In the genomic region with DNA sequence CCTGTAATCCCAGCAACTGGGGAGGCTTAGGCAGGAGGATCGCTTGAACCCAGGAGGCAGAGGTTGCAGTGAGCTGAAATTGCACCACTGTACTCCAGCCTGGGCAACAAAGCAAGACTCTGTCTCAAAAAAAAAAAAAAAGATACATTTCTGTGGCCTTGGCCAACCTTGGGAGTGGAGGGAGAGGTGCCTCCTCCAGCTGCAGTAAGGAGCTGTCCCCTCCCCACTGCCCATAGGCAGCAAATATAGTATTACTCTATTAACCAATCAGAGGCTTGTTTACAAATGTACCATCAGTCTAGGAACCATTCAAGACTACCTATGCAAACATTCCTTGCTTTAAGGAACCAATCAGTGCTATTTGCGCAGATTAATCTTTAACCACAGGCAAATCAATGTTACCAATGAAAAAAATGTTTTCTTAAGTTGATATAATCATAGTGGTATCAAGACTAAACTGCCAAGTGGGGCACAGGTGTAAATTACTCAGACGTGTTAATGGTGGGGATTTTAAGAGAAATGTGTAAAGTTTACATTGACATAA, we compare ENCODE assay signal across 1 cellular context.
TF ChIP-seq lines count a peak whose summit lies in the region.

No MANE protein-coding gene starts in this region.

TF ChIP-seq in HEK293, 187 proteins besides CTCF, POLR2A, EP300 and RAD21 (continued from another document):
- TF ChIP-seq, protein P1, sequence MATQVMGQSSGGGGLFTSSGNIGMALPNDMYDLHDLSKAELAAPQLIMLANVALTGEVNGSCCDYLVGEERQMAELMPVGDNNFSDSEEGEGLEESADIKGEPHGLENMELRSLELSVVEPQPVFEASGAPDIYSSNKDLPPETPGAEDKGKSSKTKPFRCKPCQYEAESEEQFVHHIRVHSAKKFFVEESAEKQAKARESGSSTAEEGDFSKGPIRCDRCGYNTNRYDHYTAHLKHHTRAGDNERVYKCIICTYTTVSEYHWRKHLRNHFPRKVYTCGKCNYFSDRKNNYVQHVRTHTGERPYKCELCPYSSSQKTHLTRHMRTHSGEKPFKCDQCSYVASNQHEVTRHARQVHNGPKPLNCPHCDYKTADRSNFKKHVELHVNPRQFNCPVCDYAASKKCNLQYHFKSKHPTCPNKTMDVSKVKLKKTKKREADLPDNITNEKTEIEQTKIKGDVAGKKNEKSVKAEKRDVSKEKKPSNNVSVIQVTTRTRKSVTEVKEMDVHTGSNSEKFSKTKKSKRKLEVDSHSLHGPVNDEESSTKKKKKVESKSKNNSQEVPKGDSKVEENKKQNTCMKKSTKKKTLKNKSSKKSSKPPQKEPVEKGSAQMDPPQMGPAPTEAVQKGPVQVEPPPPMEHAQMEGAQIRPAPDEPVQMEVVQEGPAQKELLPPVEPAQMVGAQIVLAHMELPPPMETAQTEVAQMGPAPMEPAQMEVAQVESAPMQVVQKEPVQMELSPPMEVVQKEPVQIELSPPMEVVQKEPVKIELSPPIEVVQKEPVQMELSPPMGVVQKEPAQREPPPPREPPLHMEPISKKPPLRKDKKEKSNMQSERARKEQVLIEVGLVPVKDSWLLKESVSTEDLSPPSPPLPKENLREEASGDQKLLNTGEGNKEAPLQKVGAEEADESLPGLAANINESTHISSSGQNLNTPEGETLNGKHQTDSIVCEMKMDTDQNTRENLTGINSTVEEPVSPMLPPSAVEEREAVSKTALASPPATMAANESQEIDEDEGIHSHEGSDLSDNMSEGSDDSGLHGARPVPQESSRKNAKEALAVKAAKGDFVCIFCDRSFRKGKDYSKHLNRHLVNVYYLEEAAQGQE (tag by site-specific recombination; IDR thresholded peaks at IDR 0.05), result 0 out of 2 replicates have a peak, but pooled peaks have one; percentile 12
- no peak for TF ChIP-seq ZNF530 (tag by site-specific recombination; IDR thresholded peaks at IDR 0.05; ENCODE audit: low read depth)
- TF ChIP-seq SALL2 (tag by site-specific recombination; IDR thresholded peaks at IDR 0.05; ENCODE audit: borderline replicate concordance), result no peak
TF ChIP-seq in HEK293: peak in this region for 1.
